Comparison of ENCODE assay signal across 17 cellular contexts in genomic region chr6:147063469-147064031, GRCh38.
A peak's percentile ranks its signal among the peaks of the same experiment; 100 is the strongest.
DNase-seq lines count a peak whose midpoint lies in the region; ATAC-seq, FAIRE-seq and TF ChIP-seq lines count a peak whose summit lies in the region.
"Had no signal": no experiment of that assay in that cellular context is flagged by ENCODE, and none has a peak within 500 bp of the region (broad histone marks: within the 10 kb centered on the region; RNA-seq: fewer than 3 reads in every experiment).

No MANE protein-coding gene starts in this region.

- FAIRE-seq in keratinocyte (lab: Jason Lieb, UNC): peak; percentile 90

- H3K9me1 ChIP-seq in keratinocyte (ENCODE audit: control insufficient read depth, extremely low read depth, insufficient read depth, low read length): no peaks in the 10 kb centered on the region

- DNase-seq in HT-29 (ENCODE audit: low spot score) (peak; percentile 40), brain microvascular endothelial cell (peak; percentile 67), keratinocyte (ENCODE audit: low read depth, low spot score) (peak; percentile 4), NCI-H2081 (lab: John Stamatoyannopoulos, UW) (no peak), ascending aorta (ENCODE audit: low spot score in 2 of 2) (no peak)
- DNase-seq: activated CD4-positive, alpha-beta T cell treated with anti-CD3 and anti-CD28 coated beads, Interleukin-2, amount 50 U/mL, for 1 hour; activated gamma-delta T cell treated with Interleukin-2 at 50 U/mL for 16 hours; AML-193; dorsolateral prefrontal cortex; GDM1; GOT3; MM.1S; naive thymus-derived CD4-positive, alpha-beta T cell; NCI-H526 had no signal

- H3K36me3 ChIP-seq in ACC112 (ENCODE audit: insufficient read depth, low read length) (no peaks in the 10 kb centered on the region), brain microvascular endothelial cell (replicated peaks) (no peaks in the 10 kb centered on the region), keratinocyte (ENCODE audit: control insufficient read depth in 2 of 2, extremely low read depth in 1 of 2, insufficient read depth in 2 of 2, low read length in 2 of 2) (no peaks in the 10 kb centered on the region), ascending aorta (no peaks in the 10 kb centered on the region)

- H3K9ac ChIP-seq in keratinocyte (ENCODE audit: control insufficient read depth, extremely low read depth, insufficient read depth, low read length): no peak overlapping the region

- ATAC-seq in GM18511 (IDR thresholded peaks at IDR 0.05; ENCODE audit: unreplicated experiment): no peak
- no peak for ATAC-seq in GM18861 (IDR thresholded peaks at IDR 0.05; ENCODE audit: unreplicated experiment)
- ATAC-seq: naive thymus-derived CD4-positive, alpha-beta T cell had no signal

- dilution Hi-C loops in keratinocyte (cut with MboI; ENCODE audit: extremely low pct_ligation_motif_present, low sequenced_read_pairs): no loop called here

- H3K27ac ChIP-seq in ACC112 (ENCODE audit: low read depth, low read length) (peak overlapping the region; percentile 63), brain microvascular endothelial cell (peak overlapping the region; percentile 0), keratinocyte (ENCODE audit: control insufficient read depth, insufficient read depth, low read length) (no peak overlapping the region), ascending aorta (no peak overlapping the region)
- H3K27ac ChIP-seq: dorsolateral prefrontal cortex had no signal

- intact Hi-C loops in ascending aorta (cut with DNase I): no loop called here

- H3K27me3 ChIP-seq in ACC112 (ENCODE audit: insufficient read depth, low read length) (no peaks in the 10 kb centered on the region), brain microvascular endothelial cell (replicated peaks) (no peaks in the 10 kb centered on the region), keratinocyte (ENCODE audit: control insufficient read depth, extremely low read depth, insufficient read depth, low read length) (no peaks in the 10 kb centered on the region), ascending aorta (no peaks in the 10 kb centered on the region)
- H3K27me3 ChIP-seq: dorsolateral prefrontal cortex had no signal

- in situ Hi-C loops in brain microvascular endothelial cell (cut with HindIII; ENCODE audit: low pct_ligation_motif_present, low sequenced_read_pairs): no loop called here

- no peaks in the 10 kb centered on the region for H3K9me3 ChIP-seq in keratinocyte (ENCODE audit: control insufficient read depth, low read depth, low read length)
- no peaks in the 10 kb centered on the region for H3K9me3 ChIP-seq in ascending aorta

- TF ChIP-seq CTCF in brain microvascular endothelial cell (IDR thresholded peaks at IDR 0.05; ENCODE audit: low read depth, low read length, missing control alignments) (no peak), keratinocyte (optimal IDR thresholded peaks at IDR 0.05 in 1 of 3, IDR thresholded peaks at IDR 0.05 in 1 of 3, conservative IDR thresholded peaks at IDR 0.05 in 1 of 3; ENCODE audit: extremely low read depth in 1 of 3, insufficient read depth in 2 of 3, low read length in 3 of 3) (no peak), ascending aorta (IDR thresholded peaks at IDR 0.05) (no peak)

- H4K20me1 ChIP-seq in keratinocyte (ENCODE audit: control insufficient read depth, extremely low read depth, insufficient read depth, low read length): no peaks in the 10 kb centered on the region

- H2AFZ ChIP-seq in ACC112 (ENCODE audit: low read length, unreplicated experiment): no peak overlapping the region
- no peak overlapping the region for H2AFZ ChIP-seq in keratinocyte (ENCODE audit: control insufficient read depth, low read length)

- peaks cover 19% of the 10 kb centered on the region for H3K4me1 ChIP-seq in ACC112 (ENCODE audit: control insufficient read depth, insufficient read depth, low read length, unreplicated experiment)
- peaks cover 9% of the 10 kb centered on the region for H3K4me1 ChIP-seq in keratinocyte (ENCODE audit: control insufficient read depth, extremely low read depth, insufficient read depth, low read length)
- no peaks in the 10 kb centered on the region for H3K4me1 ChIP-seq in ascending aorta

- H3K79me2 ChIP-seq in ACC112 (ENCODE audit: control insufficient read depth, insufficient read depth, low read length, unreplicated experiment) (no peaks in the 10 kb centered on the region), keratinocyte (ENCODE audit: control insufficient read depth, insufficient read depth, low read length) (no peaks in the 10 kb centered on the region)

- H3K4me2 ChIP-seq in keratinocyte (ENCODE audit: control insufficient read depth, extremely low read depth, insufficient read depth, low read depth, low read length): peak overlapping the region; percentile 27

- peak overlapping the region; percentile 3; the same call in 1 of the 2 replicates for H3K4me3 ChIP-seq in ACC112 (ENCODE audit: low read depth, low read length)
- H3K4me3 ChIP-seq in brain microvascular endothelial cell (ENCODE audit: low read depth, low read length): no peak overlapping the region
- H3K4me3 ChIP-seq in keratinocyte (ENCODE audit: control insufficient read depth in 2 of 3, extremely low read depth in 1 of 3, insufficient read depth in 2 of 3, low read depth in 1 of 3, low read length in 3 of 3): no peak overlapping the region
- H3K4me3 ChIP-seq in ascending aorta: no peak overlapping the region
- H3K4me3 ChIP-seq: dorsolateral prefrontal cortex had no signal

Comparison
In these comparisons a context has a peak if more than half of its experiments do, and no peak if none do; other contexts are left out.
1. H3K27ac ChIP-seq: peak in ACC112 (single experiment) and brain microvascular endothelial cell (single experiment); none in keratinocyte (single experiment) and ascending aorta (0 of 2).
2. DNase-seq: peak in HT-29 (single experiment), brain microvascular endothelial cell (single experiment) and keratinocyte (single experiment); none in NCI-H2081 (0 of 2) and ascending aorta (0 of 2).